ENCODE assay signal across 1 cellular context in genomic region chr5:68534131-68534940, GRCh38.
TF ChIP-seq lines count a peak whose summit lies in the region.

No MANE protein-coding gene starts in this region.

TF ChIP-seq in H1, 55 proteins besides CTCF, POLR2A, EP300 and RAD21 (continued from another document):
- TF ChIP-seq CHD7 (IDR thresholded peaks at IDR 0.05; ENCODE audit: insufficient replicate concordance, low read length) (no peak), YY1 (IDR thresholded peaks at IDR 0.05; ENCODE audit: low read depth, low read length) (no peak), SIX5 (IDR thresholded peaks at IDR 0.05; ENCODE audit: low read depth, low read length) (no peak), PHF8 (conservative IDR thresholded peaks at IDR 0.05; ENCODE audit: low read depth, low read length) (no peak), CTBP2 (IDR thresholded peaks at IDR 0.05; ENCODE audit: borderline replicate concordance, insufficient read depth, insufficient read length, low read length) (no peak), EGR1 (IDR thresholded peaks at IDR 0.05; ENCODE audit: borderline replicate concordance, low read depth, low read length) (no peak), CBX5 (IDR thresholded peaks at IDR 0.05; ENCODE audit: low read depth, low read length) (no peak)
